ENCODE assay signal across 16 cellular contexts in genomic region chr17:17440938-17441730, GRCh38. TPM values are rescaled to one million over a fixed set of nuclear protein-coding genes. Genes with fewer than 3 reads are reported as not detected.
DNase-seq lines count a peak whose midpoint lies in the region; ATAC-seq, FAIRE-seq and TF ChIP-seq lines count a peak whose summit lies in the region.
"Had no signal": no experiment of that assay in that cellular context is flagged by ENCODE, and none has a peak within 500 bp of the region (broad histone marks: within the 10 kb centered on the region; RNA-seq: fewer than 3 reads in every experiment).

No MANE protein-coding gene starts in this region.

- H3K9me3 ChIP-seq in kidney (ENCODE audit: control insufficient read depth in 1 of 2, low read length in 2 of 2) (no peaks in the 10 kb centered on the region), upper lobe of right lung (no peaks in the 10 kb centered on the region), gastroesophageal sphincter (no peaks in the 10 kb centered on the region)
- H3K9me3 ChIP-seq: adrenal gland had no signal

- WGBS in gastroesophageal sphincter (ENCODE audit: low coverage in 1 of 2), 2 donors: 92 to 95% methylated on average over 9 to 11 of the region's 11 CpGs

- no peak for TF ChIP-seq POLR2A in gastroesophageal sphincter (IDR thresholded peaks at IDR 0.05)

- no peak overlapping the region for H3K9ac ChIP-seq in kidney (ENCODE audit: low read length in 2 of 2)

- H3K4me1 ChIP-seq in kidney (ENCODE audit: control insufficient read depth in 1 of 2, insufficient read depth in 1 of 2, low read depth in 1 of 2, low read length in 2 of 2) (peaks cover 7 to 20% of the 10 kb centered on the region in 2 donors), upper lobe of right lung (peaks cover 7% of the 10 kb centered on the region), gastroesophageal sphincter (no peaks in the 10 kb centered on the region)

- H3K27me3 ChIP-seq in upper lobe of right lung (no peaks in the 10 kb centered on the region), gastroesophageal sphincter (peaks cover 13% of the 10 kb centered on the region)
- H3K27me3 ChIP-seq: adrenal gland had no signal

- DNase-seq in NCI-H524 (lab: John Stamatoyannopoulos, UW): peak; percentile 32 to 36
- DNase-seq in NCI-H524 treated with DMSO at 0.1 percent for 48 hours (lab: John Stamatoyannopoulos, UW): no peak
- DNase-seq in OCI-M2 (lab: John Stamatoyannopoulos, UW; ENCODE audit: unreplicated experiment): peak; percentile 40
- DNase-seq in kidney: no peak
- DNase-seq in upper lobe of right lung: no peak
- no peak for DNase-seq in iPS-NIHi11 (ENCODE audit: low spot score)
- DNase-seq: activated CD8-positive, alpha-beta memory T cell treated with anti-CD3 and anti-CD28 coated beads, Interleukin-2, amount 10 ng/mL, durations not matched to agents 7 days and 5 days; mesenchymal stem cell; NCI-H226; stimulated activated CD4-positive, alpha-beta T cell treated with anti-CD3 and anti-CD28 coated beads, Interleukin-2, amount 100 ng/mL, for 24 hours had no signal

- H3K36me3 ChIP-seq in kidney (ENCODE audit: control insufficient read depth in 1 of 2, insufficient read depth in 2 of 2, low read length in 2 of 2) (no peaks in the 10 kb centered on the region), upper lobe of right lung (no peaks in the 10 kb centered on the region), gastroesophageal sphincter (no peaks in the 10 kb centered on the region)
- H3K36me3 ChIP-seq: adrenal gland had no signal

- H3K4me3 ChIP-seq in kidney (ENCODE audit: low read length in 2 of 2) (no peak overlapping the region), upper lobe of right lung (no peak overlapping the region), gastroesophageal sphincter (no peak overlapping the region)
- H3K4me3 ChIP-seq: adrenal gland, GM23338 had no signal

- TF ChIP-seq CTCF in kidney (IDR thresholded peaks at IDR 0.05; ENCODE audit: borderline replicate concordance, extremely low read depth, insufficient read depth) (no peak), upper lobe of right lung (IDR thresholded peaks at IDR 0.05) (no peak), gastroesophageal sphincter (IDR thresholded peaks at IDR 0.05) (no peak)

- FAIRE-seq in kidney (lab: Jason Lieb, UNC): no peak
- FAIRE-seq: keratinocyte had no signal

- intact Hi-C loops in kidney (cut with DNase I) (no loop called here), upper lobe of right lung (cut with DNase I) (no loop called here)

- H3K27ac ChIP-seq in kidney (ENCODE audit: low read depth in 2 of 2, low read length in 2 of 2) (peak overlapping the region; percentile 45 to 66), upper lobe of right lung (peak overlapping the region; percentile 71), gastroesophageal sphincter (no peak overlapping the region)
- H3K27ac ChIP-seq: adrenal gland had no signal

- no peak for TF ChIP-seq EP300 in gastroesophageal sphincter (IDR thresholded peaks at IDR 0.05)

- no peak for ATAC-seq in upper lobe of right lung
- no peak for ATAC-seq in GM21360 (IDR thresholded peaks at IDR 0.05; ENCODE audit: unreplicated experiment)
- ATAC-seq in gastroesophageal sphincter: no peak
- ATAC-seq: activated CD8-positive, alpha-beta memory T cell treated with anti-CD3 and anti-CD28 coated beads, Interleukin-2, amount 10 ng/mL, durations not matched to agents 7 days and 5 days; sciatic nerve had no signal

RNA-seq across cellular contexts. Expression of gene MED9, which starts 35.7 kb away (rescaled TPM):
- total RNA-seq in kidney (20.8 TPM), upper lobe of right lung (13.8 TPM), gastroesophageal sphincter (10 to 100 TPM in 3 of 4 donors, 1 to 10 TPM in 1; 9.1 to 19.5 (median 16.6) TPM)
- polyA plus RNA-seq in kidney (ENCODE audit: insufficient read depth, low read depth, low replicate concordance): 24.5 TPM

RNA-seq across cellular contexts. Expression of gene RASD1, which starts 55.1 kb away (rescaled TPM):
- total RNA-seq in kidney (147 TPM), upper lobe of right lung (39.2 TPM), gastroesophageal sphincter (10 to 100 TPM in 1 of 4 donors, 1 to 10 TPM in 3; 2.6 to 24.6 (median 5.1) TPM)
- 103 TPM for polyA plus RNA-seq in kidney (ENCODE audit: insufficient read depth, low read depth, low replicate concordance)

Comparison
In these comparisons a context has a peak if more than half of its experiments do, and no peak if none do; other contexts are left out.
1. DNase-seq: peak in NCI-H524 (2 of 2) and OCI-M2 (single experiment); none in NCI-H524 treated with DMSO at 0.1 percent for 48 hours (single experiment), kidney (single experiment), upper lobe of right lung (single experiment) and iPS-NIHi11 (single experiment).
2. H3K27ac ChIP-seq: peak in kidney (2 of 2) and upper lobe of right lung (single experiment); none in gastroesophageal sphincter (0 of 4).